ENCODE assay signal across 1 cellular context in the genomic region with DNA sequence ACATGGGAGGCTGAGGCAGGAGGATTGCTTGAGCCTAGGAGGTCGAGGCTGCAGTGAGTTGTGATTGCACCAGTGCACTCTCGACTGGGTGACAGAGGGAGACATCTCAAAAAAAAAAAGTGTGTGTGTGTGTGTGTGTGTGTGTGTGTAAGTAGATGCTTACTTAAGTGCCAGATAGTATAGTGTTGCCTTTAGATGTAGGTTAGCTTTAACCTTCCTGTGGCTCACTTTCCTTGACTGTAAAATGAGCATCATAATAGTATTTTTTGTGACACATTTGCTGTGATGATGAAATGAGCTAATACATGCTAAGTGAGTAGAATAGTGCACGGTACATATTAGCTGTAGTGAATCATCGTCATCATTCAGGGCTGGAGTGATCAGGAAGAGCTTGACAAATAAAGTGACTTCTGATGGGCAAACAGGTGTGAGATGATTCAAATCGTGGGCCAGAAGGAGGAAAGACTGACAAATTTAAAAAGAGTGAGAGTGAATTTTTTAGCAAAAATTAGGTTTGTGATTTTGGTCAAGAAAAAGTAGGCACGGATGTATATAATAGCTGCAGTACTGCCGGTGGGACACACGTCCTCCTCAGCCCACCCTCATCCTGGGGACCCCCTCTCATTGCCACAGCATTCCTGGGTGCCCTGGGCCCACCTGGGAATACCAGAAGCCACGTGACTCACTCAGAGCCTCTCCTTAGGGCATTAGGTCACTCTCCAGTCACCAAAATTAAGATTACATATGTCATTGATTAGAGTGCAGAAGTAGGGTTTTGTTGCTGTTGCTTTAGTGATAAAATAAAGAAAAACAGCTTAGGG.
TF ChIP-seq lines count a peak whose summit lies in the region.

No MANE protein-coding gene starts in this region.

TF ChIP-seq in GM12878, 131 proteins besides CTCF, POLR2A, EP300 and RAD21 (continued from another document):
- TF ChIP-seq RCOR1 (conservative IDR thresholded peaks at IDR 0.05; ENCODE audit: low read depth, low read length) (no peak), FOXM1 (IDR thresholded peaks at IDR 0.05; ENCODE audit: low read depth, low read length) (no peak), YBX1 (IDR thresholded peaks at IDR 0.05) (no peak), HDGF (IDR thresholded peaks at IDR 0.05) (peak; percentile 71; the same call in 1 of the 2 replicates)
